Comparison of ENCODE assay signal across 7 cellular contexts in the genomic region with DNA sequence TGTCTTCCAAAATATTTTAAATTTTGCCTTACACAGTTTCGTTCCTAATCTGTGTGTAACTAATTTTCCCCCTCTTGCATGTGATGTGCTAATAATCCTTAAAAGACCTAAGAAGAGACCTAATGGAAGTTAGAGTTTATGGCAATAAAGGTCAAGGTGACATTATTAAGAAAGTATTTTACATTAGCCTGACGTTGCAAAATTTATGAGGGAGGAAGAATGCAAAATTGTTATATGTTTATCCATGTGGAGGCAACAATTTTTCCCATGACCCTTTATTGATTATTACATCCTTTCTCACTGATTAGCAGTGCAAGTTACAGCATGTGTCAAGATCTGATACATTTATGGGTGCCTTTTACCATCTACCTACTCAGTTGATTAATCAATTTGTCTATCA.
"Had no signal": no experiment of that assay in that cellular context is flagged by ENCODE, and none has a peak within 500 bp of the region (broad histone marks: within the 10 kb centered on the region; RNA-seq: fewer than 3 reads in every experiment).

No MANE protein-coding gene starts in this region.

- H3K4me3 ChIP-seq: K562 had no signal

- ATAC-seq: K562 had no signal

- H3K27ac Mint-ChIP-seq: IgD-negative memory B cell had no signal

- H3K4me2 ChIP-seq: KMS-11 had no signal

- H3K9ac ChIP-seq: KMS-11 had no signal

- FAIRE-seq: HTR-8/SVneo, K562 had no signal

- H3K4me1 Mint-ChIP-seq: IgD-negative memory B cell had no signal

- H3K27ac ChIP-seq: HL-60, KMS-11 had no signal

- H3K27me3 Mint-ChIP-seq: IgD-negative memory B cell had no signal

- H3K36me3 Mint-ChIP-seq: IgD-negative memory B cell had no signal

- H3K4me3 Mint-ChIP-seq: IgD-negative memory B cell had no signal

- DNase-seq: KBM-7, KG1 had no signal
